ENCODE assay signal across 8 cellular contexts in the genomic region with DNA sequence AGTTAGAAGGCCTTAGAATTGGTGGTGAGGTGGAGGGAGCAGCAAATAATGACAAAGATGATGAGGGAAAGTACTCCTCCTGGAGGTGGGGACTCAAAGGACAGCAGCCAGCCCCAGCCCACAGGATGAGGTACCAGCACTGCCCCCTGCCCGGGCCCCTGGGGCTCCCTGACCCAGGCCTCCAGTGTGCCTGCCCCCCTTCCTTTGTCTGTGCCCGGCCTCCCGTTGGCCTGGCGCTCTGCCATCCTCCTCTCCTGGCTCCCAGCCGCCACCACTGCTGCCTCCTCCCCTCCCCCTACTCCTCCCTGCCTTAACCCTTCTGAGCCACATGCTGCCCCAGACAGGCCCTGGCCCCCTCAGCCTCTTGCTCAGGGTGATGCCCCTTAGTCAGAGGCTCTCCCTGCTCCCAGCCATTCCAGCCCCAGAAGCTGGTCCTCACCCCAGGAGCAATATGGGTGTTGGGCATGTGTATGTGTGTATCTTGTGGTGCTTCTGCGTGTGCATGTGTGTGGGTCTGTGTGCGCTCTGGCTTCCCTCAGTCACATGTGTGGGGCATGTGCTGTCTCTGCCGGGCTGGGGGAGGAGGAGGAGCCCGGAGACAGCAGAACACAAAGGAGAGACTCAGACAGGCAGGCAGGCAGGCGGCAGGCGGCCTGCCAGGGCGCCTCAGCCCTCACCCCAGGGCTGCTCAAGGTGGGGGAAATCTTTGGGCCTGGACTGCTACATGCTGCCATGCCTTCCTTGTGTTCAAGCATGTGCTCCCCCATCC. TPM values are rescaled to one million over a fixed set of nuclear protein-coding genes. Genes with fewer than 3 reads are reported as not detected.
DNase-seq lines count a peak whose midpoint lies in the region; ATAC-seq and TF ChIP-seq lines count a peak whose summit lies in the region.

No MANE protein-coding gene starts in this region.

- TF ChIP-seq POLR2A in HCT116 (IDR thresholded peaks at IDR 0.05; ENCODE audit: borderline replicate concordance, extremely low read depth, insufficient read depth, insufficient read length) = no peak

- intact Hi-C loops in HCT116 (cut with micrococcal nuclease) = no loop called here

- H3K4me3 ChIP-seq in AG10803 (ENCODE audit: low read length) = peak overlapping the region; percentile 88
- peak overlapping the region in 1 of 2 experiments; percentile 27; a peak in 1 of 4 replicates for H3K4me3 ChIP-seq in HCT116 (replicated peaks in 1 of 2; ENCODE audit: low read depth in 1 of 2, low read length in 2 of 2)
- peak overlapping the region; percentile 28 for H3K4me3 ChIP-seq in epithelial cell of esophagus (ENCODE audit: low read length)

- H3K4me2 ChIP-seq in HCT116 (ENCODE audit: low read length) = peak overlapping the region; percentile 93

- no peak for ATAC-seq in HCT116

- RAD21 ChIA-PET in HCT116 (lab: Charles Lee; ENCODE audit: low non-redundant PET in 1 of 2, low total read pairs in 2 of 2, uncharacterized antibody in 2 of 2, unreplicated experiment in 2 of 2) = no interaction called here

- H3K9ac ChIP-seq in HCT116 (ENCODE audit: low read length) = peak overlapping the region; percentile 82

- H3K9me3 ChIP-seq in HCT116 (ENCODE audit: control insufficient read depth in 1 of 2, insufficient read depth in 1 of 2, low read depth in 1 of 2, low read length in 2 of 2) = no peaks in the 10 kb centered on the region

- H3K36me3 ChIP-seq in HCT116 (ENCODE audit: control insufficient read depth in 1 of 2, insufficient read depth in 2 of 2, low read length in 2 of 2) = no peaks in the 10 kb centered on the region

- DNase-seq in AG10803 (ENCODE audit: low read depth) = peak; percentile 83
- DNase-seq in HCT116 (ENCODE audit: low read depth, low spot score) = no peak
- peak; percentile 39 to 47 for DNase-seq in NOMO-1 (lab: John Stamatoyannopoulos, UW; ENCODE audit: unreplicated experiment in 2 of 2)
- peak; percentile 59 for DNase-seq in activated CD8-positive, alpha-beta memory T cell treated with anti-CD3 and anti-CD28 coated beads, Interleukin-2, amount 50 U/mL, for 4 hours
- DNase-seq in epithelial cell of esophagus (ENCODE audit: low read depth) = peak; percentile 68
- peak; percentile 61 for DNase-seq in middle frontal gyrus (ENCODE audit: extremely low spot score, low spot score)
- DNase-seq in stimulated activated CD8-positive, alpha-beta memory T cell treated with anti-CD3 and anti-CD28 coated beads, Interleukin-7, amount 100 ng/mL, for 4 hours (ENCODE audit: low read depth in 2 of 2) = peak; percentile 41 to 47
- no peak for DNase-seq in iPS-NIHi7 (ENCODE audit: extremely low spot score)

- TF ChIP-seq CTCF in AG10803 (conservative IDR thresholded peaks at IDR 0.05; ENCODE audit: low read length) (peak; percentile 29; the same call in 1 of the 2 replicates), HCT116 (IDR thresholded peaks at IDR 0.05 in 2 of 3, conservative IDR thresholded peaks at IDR 0.05 in 1 of 3; ENCODE audit: borderline replicate concordance in 1 of 3, insufficient read depth in 1 of 3, low read depth in 2 of 3, low read length in 2 of 3) (peak in 2 of 3 experiments; percentile 33 to 39; a peak in 4 of 6 replicates), epithelial cell of esophagus (IDR thresholded peaks at IDR 0.05; ENCODE audit: insufficient read depth, low read depth, low read length, missing control alignments) (peak; percentile 28)

- peak overlapping the region; percentile 88 for H3K27ac ChIP-seq in HCT116 (ENCODE audit: low read depth, low read length)

- H3K27me3 ChIP-seq in HCT116 (ENCODE audit: insufficient read depth, low read length) = no peaks in the 10 kb centered on the region

- peaks cover 63% of the 10 kb centered on the region for H3K79me2 ChIP-seq in HCT116 (ENCODE audit: insufficient read depth, low read length)

- H3K4me1 ChIP-seq in HCT116 (ENCODE audit: control insufficient read depth in 1 of 2, insufficient read depth in 2 of 2, low read length in 2 of 2) = peaks cover 63 to 85% of the 10 kb centered on the region in 2 experiments

- CTCF ChIA-PET in HCT116 (lab: Charles Lee) = no interaction called here

- no peak overlapping the region for H2AFZ ChIP-seq in HCT116 (ENCODE audit: low read depth, low read length, poor library complexity, severe bottlenecking)

- POLR2A ChIA-PET in HCT116 (lab: Charles Lee) = interaction anchor here (0.5 to 1.0 kb wide), 2 partner anchors 34 to 64 kb away, joined by 3 read pairs; no protein-coding TSS in a partner anchor

- H4K20me1 ChIP-seq in HCT116 (ENCODE audit: insufficient read depth) = no peaks in the 10 kb centered on the region; the same call in 1 of the 2 replicates

- no peak for TF ChIP-seq RAD21 in HCT116 (IDR thresholded peaks at IDR 0.05; ENCODE audit: low read depth)

- H3K9me2 ChIP-seq in HCT116 (ENCODE audit: insufficient read depth) = no peaks in the 10 kb centered on the region

- no TSS peak for BruUV-seq in HCT116 (replicated peaks; lab: Mats Ljungman, UMichigan)

TF ChIP-seq in HCT116, 20 proteins besides CTCF, POLR2A, EP300 and RAD21:
- TF ChIP-seq ELF1 (IDR thresholded peaks at IDR 0.05; ENCODE audit: borderline replicate concordance, low read depth) = no peak
- peak; percentile 10; the same call in 1 of the 2 replicates for TF ChIP-seq ZFX (IDR thresholded peaks at IDR 0.05)
- TF ChIP-seq, protein P1, sequence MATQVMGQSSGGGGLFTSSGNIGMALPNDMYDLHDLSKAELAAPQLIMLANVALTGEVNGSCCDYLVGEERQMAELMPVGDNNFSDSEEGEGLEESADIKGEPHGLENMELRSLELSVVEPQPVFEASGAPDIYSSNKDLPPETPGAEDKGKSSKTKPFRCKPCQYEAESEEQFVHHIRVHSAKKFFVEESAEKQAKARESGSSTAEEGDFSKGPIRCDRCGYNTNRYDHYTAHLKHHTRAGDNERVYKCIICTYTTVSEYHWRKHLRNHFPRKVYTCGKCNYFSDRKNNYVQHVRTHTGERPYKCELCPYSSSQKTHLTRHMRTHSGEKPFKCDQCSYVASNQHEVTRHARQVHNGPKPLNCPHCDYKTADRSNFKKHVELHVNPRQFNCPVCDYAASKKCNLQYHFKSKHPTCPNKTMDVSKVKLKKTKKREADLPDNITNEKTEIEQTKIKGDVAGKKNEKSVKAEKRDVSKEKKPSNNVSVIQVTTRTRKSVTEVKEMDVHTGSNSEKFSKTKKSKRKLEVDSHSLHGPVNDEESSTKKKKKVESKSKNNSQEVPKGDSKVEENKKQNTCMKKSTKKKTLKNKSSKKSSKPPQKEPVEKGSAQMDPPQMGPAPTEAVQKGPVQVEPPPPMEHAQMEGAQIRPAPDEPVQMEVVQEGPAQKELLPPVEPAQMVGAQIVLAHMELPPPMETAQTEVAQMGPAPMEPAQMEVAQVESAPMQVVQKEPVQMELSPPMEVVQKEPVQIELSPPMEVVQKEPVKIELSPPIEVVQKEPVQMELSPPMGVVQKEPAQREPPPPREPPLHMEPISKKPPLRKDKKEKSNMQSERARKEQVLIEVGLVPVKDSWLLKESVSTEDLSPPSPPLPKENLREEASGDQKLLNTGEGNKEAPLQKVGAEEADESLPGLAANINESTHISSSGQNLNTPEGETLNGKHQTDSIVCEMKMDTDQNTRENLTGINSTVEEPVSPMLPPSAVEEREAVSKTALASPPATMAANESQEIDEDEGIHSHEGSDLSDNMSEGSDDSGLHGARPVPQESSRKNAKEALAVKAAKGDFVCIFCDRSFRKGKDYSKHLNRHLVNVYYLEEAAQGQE (IDR thresholded peaks at IDR 0.05; ENCODE audit: low read depth) = no peak
- TF ChIP-seq TCF7L2 (IDR thresholded peaks at IDR 0.05; ENCODE audit: borderline replicate concordance, extremely low read depth, insufficient read depth, insufficient read length) = peak; percentile 57

RNA-seq across cellular contexts. Expression of gene LDB1, which starts 2.6 kb away (rescaled TPM):
- 63.9 TPM for total RNA-seq in HCT116 (2021; ENCODE audit: unreplicated experiment)
- polyA plus RNA-seq in HCT116 (2012) = 55.1 and 61.6 TPM in 2 replicates

RNA-seq across cellular contexts. Expression of gene PPRC1, which starts 15.3 kb away (rescaled TPM):
- total RNA-seq in HCT116 (2021; ENCODE audit: unreplicated experiment) = 93.0 TPM
- polyA plus RNA-seq in HCT116 (2012) = 54.7 and 57.7 TPM in 2 replicates

RNA-seq across cellular contexts. Expression of gene NOLC1, which starts 34.6 kb away (rescaled TPM):
- 231 TPM for total RNA-seq in HCT116 (2021; ENCODE audit: unreplicated experiment)
- polyA plus RNA-seq in HCT116 (2012) = 108 and 121 TPM in 2 replicates

RNA-seq across cellular contexts. Expression of gene HPS6, which starts 52.4 kb away (rescaled TPM):
- 31.7 TPM for total RNA-seq in HCT116 (2021; ENCODE audit: unreplicated experiment)
- polyA plus RNA-seq in HCT116 (2012) = 16.4 and 20.0 TPM in 2 replicates

Comparison
In these comparisons a context has a peak if more than half of its experiments do, and no peak if none do; other contexts are left out.
1. DNase-seq: peak in AG10803 (single experiment), NOMO-1 (2 of 2), activated CD8-positive, alpha-beta memory T cell treated with anti-CD3 and anti-CD28 coated beads, Interleukin-2, amount 50 U/mL, for 4 hours (single experiment), epithelial cell of esophagus (single experiment), middle frontal gyrus (single experiment) and stimulated activated CD8-positive, alpha-beta memory T cell treated with anti-CD3 and anti-CD28 coated beads, Interleukin-7, amount 100 ng/mL, for 4 hours (2 of 2); none in HCT116 (single experiment) and iPS-NIHi7 (single experiment).
2. Peak in every context shown above with its lines, with median percentiles within 50 percentile points of each other: CTCF ChIP-seq.